16 cellular contexts compared by ENCODE assay signal in genomic region chr18:8998481-8999217, GRCh38.
DNase-seq lines count a peak whose midpoint lies in the region; ATAC-seq, FAIRE-seq and TF ChIP-seq lines count a peak whose summit lies in the region.
"Had no signal": no experiment of that assay in that cellular context is flagged by ENCODE, and none has a peak within 500 bp of the region (broad histone marks: within the 10 kb centered on the region; RNA-seq: fewer than 3 reads in every experiment).

No MANE protein-coding gene starts in this region.

- no peaks in the 10 kb centered on the region for H3K36me3 ChIP-seq in astrocyte (ENCODE audit: insufficient read depth, low read length)
- H3K36me3 ChIP-seq in lung (ENCODE audit: control insufficient read depth in 2 of 2, insufficient read depth in 2 of 2, low read length in 2 of 2): no peaks in the 10 kb centered on the region
- H3K36me3 ChIP-seq in OCI-LY7 (ENCODE audit: insufficient read depth, low read length): no peaks in the 10 kb centered on the region; the same call in 1 of the 2 replicates
- H3K36me3 ChIP-seq: breast epithelium had no signal

- H3K27me3 ChIP-seq in astrocyte (ENCODE audit: insufficient read depth, low read length) (no peaks in the 10 kb centered on the region), lung (ENCODE audit: control insufficient read depth, insufficient read depth) (no peaks in the 10 kb centered on the region)
- H3K27me3 ChIP-seq: breast epithelium, testis had no signal

- no peak overlapping the region for H3K27ac ChIP-seq in astrocyte (ENCODE audit: low read depth, low read length)
- no peak overlapping the region for H3K27ac ChIP-seq in lung (ENCODE audit: low read depth in 1 of 2, low read length in 1 of 2)
- H3K27ac ChIP-seq in OCI-LY7 (ENCODE audit: low read depth, low read length, poor library complexity, severe bottlenecking): no peak overlapping the region
- H3K27ac ChIP-seq: breast epithelium, testis had no signal

- H3K27ac Mint-ChIP-seq in astrocyte (ENCODE audit: unreplicated experiment): no peak overlapping the region
- H3K27ac Mint-ChIP-seq: activated CD4-positive, alpha-beta memory T cell treated with anti-CD3 and anti-CD28 coated beads for 36 hours; T-helper 2 cell treated with Interferon-gamma antibody and Interleukin-4, amounts not matched to agents 5 μg/mL and 100 μg/mL, for 36 hours had no signal

- H3K9me2 ChIP-seq in OCI-LY7 (ENCODE audit: insufficient read depth, low read length): no peaks in the 10 kb centered on the region

- H3K4me3 ChIP-seq in astrocyte (ENCODE audit: insufficient read depth, low read depth, low read length) (no peak overlapping the region), lung (no peak overlapping the region), OCI-LY7 (ENCODE audit: low read depth, low read length, poor library complexity, severe bottlenecking) (no peak overlapping the region)
- H3K4me3 ChIP-seq: breast epithelium, testis had no signal

- peak; percentile 54 for ATAC-seq in lung (ENCODE audit: insufficient read depth, low FRiP score)

- peak; percentile 16 for DNase-seq in NCI-H2227 treated with DMSO at 0.1 percent for 48 hours (lab: John Stamatoyannopoulos, UW)
- DNase-seq in NCI-H2227 (lab: John Stamatoyannopoulos, UW; ENCODE audit: unreplicated experiment): no peak
- DNase-seq in astrocyte (ENCODE audit: low read depth): peak; percentile 57
- DNase-seq in lung (ENCODE audit: low spot score): no peak
- no peak for DNase-seq in OCI-LY7 (ENCODE audit: low spot score)
- DNase-seq in activated CD4-positive, alpha-beta T cell treated with anti-CD3 and anti-CD28 coated beads, Interleukin-2, amount 50 U/mL, for 48 hours: no peak
- no peak for DNase-seq in GM10248 (ENCODE audit: extremely low spot score)
- no peak for DNase-seq in GM13977 (ENCODE audit: low spot score)
- DNase-seq: activated CD4-positive, alpha-beta memory T cell treated with anti-CD3 and anti-CD28 coated beads for 36 hours; activated gamma-delta T cell; DMS79; Kasumi-1; testis had no signal

- no peak for FAIRE-seq in astrocyte (lab: Jason Lieb, UNC)
- FAIRE-seq: RCC 7860 had no signal

- peaks cover 4% of the 10 kb centered on the region for H3K9me3 Mint-ChIP-seq in astrocyte (ENCODE audit: unreplicated experiment)

- POLR2A ChIA-PET in OCI-LY7 (lab: Charles Lee): interaction anchor here (1.4 kb wide), 1 partner anchor 11 kb away, joined by 3 read pairs; no protein-coding TSS in a partner anchor
- POLR2A ChIA-PET in GM10248 (lab: Yijun Ruan, JAX): no interaction called here

- no peaks in the 10 kb centered on the region for H3K36me3 Mint-ChIP-seq in astrocyte (ENCODE audit: low read depth, unreplicated experiment)
- H3K36me3 Mint-ChIP-seq: activated CD4-positive, alpha-beta memory T cell treated with anti-CD3 and anti-CD28 coated beads for 36 hours had no signal

- in situ Hi-C loops in GM13977 (cut with MboI; ENCODE audit: low pct_unique_long_range_greater_than_20kb, low sequenced_read_pairs, unreplicated experiment): loop anchor here (25.0 kb wide), 1 partner anchor 336 kb away; no protein-coding TSS in a partner anchor

- H2AFZ ChIP-seq in astrocyte (ENCODE audit: low read depth, low read length) (peak overlapping the region; percentile 6), OCI-LY7 (ENCODE audit: low read length) (no peak overlapping the region)

- intact Hi-C loops in OCI-LY7 (cut with micrococcal nuclease; ENCODE audit: unreplicated experiment): no loop called here

- peaks cover 10% of the 10 kb centered on the region for H3K4me1 ChIP-seq in astrocyte (ENCODE audit: insufficient read depth, low read length)
- H3K4me1 ChIP-seq in lung (ENCODE audit: control insufficient read depth in 2 of 2, insufficient read depth in 2 of 2, low read length in 2 of 2): peaks cover 0 to 2% of the 10 kb centered on the region in 2 donors
- no peaks in the 10 kb centered on the region for H3K4me1 ChIP-seq in OCI-LY7 (ENCODE audit: insufficient read depth, low read length, poor library complexity, severe bottlenecking)
- H3K4me1 ChIP-seq: breast epithelium, testis had no signal

- no peaks in the 10 kb centered on the region for H3K27me3 Mint-ChIP-seq in astrocyte (ENCODE audit: low read depth, unreplicated experiment)

- H3K9me3 ChIP-seq in astrocyte (ENCODE audit: insufficient read depth, low read depth, low read length) (no peaks in the 10 kb centered on the region), lung (ENCODE audit: control insufficient read depth in 2 of 2, insufficient read depth in 1 of 2, low read length in 1 of 2) (peaks cover 0 to 5% of the 10 kb centered on the region in 2 donors), OCI-LY7 (ENCODE audit: low read length) (peaks cover 16% of the 10 kb centered on the region; the same call in 1 of the 2 replicates)
- H3K9me3 ChIP-seq: breast epithelium, testis had no signal

- peaks cover 7% of the 10 kb centered on the region for H3K4me1 Mint-ChIP-seq in astrocyte (ENCODE audit: low read depth, unreplicated experiment)

- H3K79me2 ChIP-seq in astrocyte (ENCODE audit: insufficient read depth, low read length) (no peaks in the 10 kb centered on the region), OCI-LY7 (ENCODE audit: insufficient read depth, low read depth, low read length) (no peaks in the 10 kb centered on the region)

- BruUV-seq in OCI-LY7 (replicated peaks; lab: Mats Ljungman, UMichigan): no TSS peak

- no peak overlapping the region for H3K4me3 Mint-ChIP-seq in astrocyte (ENCODE audit: unreplicated experiment)
- H3K4me3 Mint-ChIP-seq: activated CD4-positive, alpha-beta memory T cell treated with anti-CD3 and anti-CD28 coated beads for 36 hours; T-helper 2 cell treated with Interferon-gamma antibody and Interleukin-4, amounts not matched to agents 5 μg/mL and 100 μg/mL, for 36 hours had no signal

- H3K4me2 ChIP-seq in astrocyte (ENCODE audit: low read length): peak overlapping the region; percentile 6
- no peak overlapping the region for H3K4me2 ChIP-seq in OCI-LY7 (ENCODE audit: low read length)

- H3K9ac ChIP-seq in astrocyte (ENCODE audit: low read length): no peak overlapping the region

- H4K20me1 ChIP-seq in astrocyte (ENCODE audit: insufficient read depth, low read length): no peaks in the 10 kb centered on the region
- H4K20me1 ChIP-seq in OCI-LY7 (ENCODE audit: insufficient read depth, low read length): no peaks in the 10 kb centered on the region

- TF ChIP-seq CTCF in astrocyte (IDR thresholded peaks at IDR 0.05; ENCODE audit: insufficient read depth, low read depth, low read length): no peak
- TF ChIP-seq CTCF in lung (IDR thresholded peaks at IDR 0.05; ENCODE audit: control extremely low read depth, extremely low read depth): no peak
- no peak for TF ChIP-seq CTCF in OCI-LY7 (conservative IDR thresholded peaks at IDR 0.05; ENCODE audit: low read length)
- no peak for TF ChIP-seq CTCF in GM10248 (IDR thresholded peaks at IDR 0.05; ENCODE audit: control extremely low read depth, extremely low read depth, low read depth, missing control alignments)
- TF ChIP-seq CTCF in GM13977 (IDR thresholded peaks at IDR 0.05; ENCODE audit: extremely low read depth, insufficient read depth, missing control alignments): no peak

- 37 to 59% methylated on average over 4 of the region's 4 CpGs for WGBS in lung, 2 donors

- CTCF ChIA-PET in OCI-LY7 (lab: Charles Lee; ENCODE audit: unreplicated experiment): no interaction called here
- CTCF ChIA-PET in GM10248 (lab: Yijun Ruan, JAX): interaction anchor here (1.0 to 4.0 kb wide), 2 partner anchors 10 to 20 kb away, joined by 4 to 21 read pairs; no protein-coding TSS in a partner anchor

Comparison
In these comparisons a context has a peak if more than half of its experiments do, and no peak if none do; other contexts are left out.
1. DNase-seq: peak in NCI-H2227 treated with DMSO at 0.1 percent for 48 hours (single experiment) and astrocyte (single experiment); none in NCI-H2227 (single experiment), lung (single experiment), OCI-LY7 (single experiment), activated CD4-positive, alpha-beta T cell treated with anti-CD3 and anti-CD28 coated beads, Interleukin-2, amount 50 U/mL, for 48 hours (0 of 2), GM10248 (single experiment) and GM13977 (single experiment).